ENCODE assay signal across 18 cellular contexts in the genomic region with DNA sequence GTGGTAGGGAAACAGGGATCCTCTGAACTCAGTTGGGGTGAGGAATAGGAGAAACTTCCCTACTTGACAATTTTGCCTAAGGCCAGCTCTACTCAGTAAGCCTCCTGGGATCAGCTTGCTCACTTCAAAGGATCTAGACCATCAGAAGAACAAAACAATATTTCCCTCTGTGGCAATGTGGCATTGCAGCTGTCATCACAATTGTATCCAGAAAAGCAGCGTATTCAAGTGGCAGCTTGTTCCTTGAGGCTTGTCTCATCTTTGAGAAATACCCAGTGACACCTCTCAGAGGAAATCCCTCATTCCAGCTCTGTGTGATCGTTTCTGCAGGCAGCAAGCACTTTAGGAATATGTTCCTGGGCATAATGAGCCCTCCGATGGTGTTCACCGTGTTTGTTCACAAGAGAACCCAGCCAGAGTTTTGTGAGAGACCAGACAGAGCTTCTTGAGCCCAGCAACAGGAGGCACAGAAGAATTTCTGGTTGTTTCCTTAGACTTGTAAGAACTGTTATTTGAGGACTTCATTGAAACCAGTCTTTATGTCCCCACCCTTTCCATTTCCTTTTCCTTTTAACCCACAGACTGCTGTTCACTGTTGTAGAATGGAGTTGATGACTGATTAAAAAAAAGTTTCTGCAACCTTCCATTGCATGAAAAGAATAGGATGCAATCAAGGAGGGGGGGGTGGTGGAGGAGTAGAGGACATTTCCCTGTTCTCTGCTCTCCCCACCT.
A peak's percentile ranks its signal among the peaks of the same experiment; 100 is the strongest.
DNase-seq lines count a peak whose midpoint lies in the region; ATAC-seq, FAIRE-seq and TF ChIP-seq lines count a peak whose summit lies in the region.
"Had no signal": no experiment of that assay in that cellular context is flagged by ENCODE, and none has a peak within 500 bp of the region (broad histone marks: within the 10 kb centered on the region; RNA-seq: fewer than 3 reads in every experiment).

No MANE protein-coding gene starts in this region.

- no peak overlapping the region for H3K4me2 ChIP-seq in mammary epithelial cell (ENCODE audit: insufficient read depth, low read depth, low read length)
- H3K4me2 ChIP-seq in keratinocyte (ENCODE audit: control insufficient read depth, extremely low read depth, insufficient read depth, low read depth, low read length) = no peak overlapping the region
- H3K4me2 ChIP-seq: GM23338 had no signal

- no peak for TF ChIP-seq POLR2A in breast epithelium (IDR thresholded peaks at IDR 0.05)

- no peak overlapping the region for H3K4me3 Mint-ChIP-seq in chondrocyte (ENCODE audit: unreplicated experiment)
- H3K4me3 Mint-ChIP-seq: CD14-positive monocyte, GM23338 had no signal

- H3K4me3 ChIP-seq in mammary epithelial cell (replicated peaks in 1 of 3; ENCODE audit: insufficient read depth in 1 of 3, low read depth in 2 of 3, low read length in 3 of 3) (no peak overlapping the region), breast epithelium (no peak overlapping the region), keratinocyte (ENCODE audit: control insufficient read depth in 2 of 3, extremely low read depth in 1 of 3, insufficient read depth in 2 of 3, low read depth in 1 of 3, low read length in 3 of 3) (no peak overlapping the region)
- H3K4me3 ChIP-seq: GM23338 had no signal

- H3K27me3 ChIP-seq in mammary epithelial cell (ENCODE audit: insufficient read depth, low read length) (no peaks in the 10 kb centered on the region), breast epithelium (no peaks in the 10 kb centered on the region), keratinocyte (ENCODE audit: control insufficient read depth, extremely low read depth, insufficient read depth, low read length) (peaks cover 3% of the 10 kb centered on the region)

- TF ChIP-seq CTCF in mammary epithelial cell (conservative IDR thresholded peaks at IDR 0.05 in 1 of 2, IDR thresholded peaks at IDR 0.05 in 1 of 2; ENCODE audit: extremely low read depth in 1 of 2, insufficient read depth in 1 of 2, low read depth in 1 of 2, low read length in 2 of 2) (no peak), breast epithelium (IDR thresholded peaks at IDR 0.05) (no peak), chondrocyte (IDR thresholded peaks at IDR 0.05) (no peak), keratinocyte (optimal IDR thresholded peaks at IDR 0.05 in 1 of 3, IDR thresholded peaks at IDR 0.05 in 1 of 3, conservative IDR thresholded peaks at IDR 0.05 in 1 of 3; ENCODE audit: extremely low read depth in 1 of 3, insufficient read depth in 2 of 3, low read length in 3 of 3) (no peak), GM13977 (IDR thresholded peaks at IDR 0.05; ENCODE audit: extremely low read depth, insufficient read depth, missing control alignments) (no peak)

- FAIRE-seq in keratinocyte (lab: Jason Lieb, UNC) = peak; percentile 9
- FAIRE-seq: A204.1 had no signal

- CTCF ChIA-PET in mammary epithelial cell (lab: Charles Lee; ENCODE audit: low non-redundant PET) = no interaction called here

- dilution Hi-C loops in mammary epithelial cell (cut with HindIII; ENCODE audit: low sequenced_read_pairs) (no loop called here), keratinocyte (cut with MboI; ENCODE audit: extremely low pct_ligation_motif_present, low sequenced_read_pairs) (no loop called here)

- peak; percentile 53 for DNase-seq in mammary epithelial cell
- no peak for DNase-seq in breast epithelium (ENCODE audit: low spot score in 2 of 2)
- no peak for DNase-seq in chondrocyte (ENCODE audit: low spot score)
- DNase-seq in keratinocyte (ENCODE audit: low read depth, low spot score) = no peak
- DNase-seq in GM13977 (ENCODE audit: low spot score) = no peak
- DNase-seq in NCI-H2171 (lab: John Stamatoyannopoulos, UW) = no peak
- DNase-seq: Calu3, DMS79 treated with DMSO at 0.1 percent for 48 hours, KBM-7, NCI-H1436, NCI-H2029, NCI-H510A, NCI-H82 had no signal

- H3K27me3 Mint-ChIP-seq in chondrocyte (ENCODE audit: low read depth) = no peaks in the 10 kb centered on the region

- WGBS in mammary epithelial cell (ENCODE audit: low coverage, missing lambda C conversion rate) = 41% methylated on average over 4 of the region's 4 CpGs

- in situ Hi-C loops in mammary epithelial cell (cut with MboI; ENCODE audit: low sequenced_read_pairs in 2 of 2) = no loop called here
- in situ Hi-C loops in GM13977 (cut with MboI; ENCODE audit: low pct_unique_long_range_greater_than_20kb, low sequenced_read_pairs, unreplicated experiment) = no loop called here

- no TSS peak for BruUV-seq in mammary epithelial cell (replicated peaks; lab: Mats Ljungman, UMichigan)

- ATAC-seq in HG03354 (IDR thresholded peaks at IDR 0.05; ENCODE audit: poor library complexity, severe bottlenecking, unreplicated experiment) (no peak), HG02623 (IDR thresholded peaks at IDR 0.05; ENCODE audit: unreplicated experiment) (no peak)

- H3K79me2 ChIP-seq in mammary epithelial cell (ENCODE audit: insufficient read depth, low read length) (no peaks in the 10 kb centered on the region), keratinocyte (ENCODE audit: control insufficient read depth, insufficient read depth, low read length) (no peaks in the 10 kb centered on the region)

- no peaks in the 10 kb centered on the region for H3K9me3 Mint-ChIP-seq in chondrocyte (ENCODE audit: low read depth)

- H3K27ac Mint-ChIP-seq in chondrocyte (ENCODE audit: unreplicated experiment) = peak overlapping the region; percentile 9
- H3K27ac Mint-ChIP-seq: GM23338 had no signal

- H3K9ac ChIP-seq in mammary epithelial cell (ENCODE audit: insufficient read depth, low read length) = no peak overlapping the region
- no peak overlapping the region for H3K9ac ChIP-seq in keratinocyte (ENCODE audit: control insufficient read depth, extremely low read depth, insufficient read depth, low read length)

- no peaks in the 10 kb centered on the region for H3K9me1 ChIP-seq in keratinocyte (ENCODE audit: control insufficient read depth, extremely low read depth, insufficient read depth, low read length)

- H3K4me1 Mint-ChIP-seq in chondrocyte (ENCODE audit: low read depth) = peaks cover 42% of the 10 kb centered on the region

- no peaks in the 10 kb centered on the region for H3K36me3 Mint-ChIP-seq in chondrocyte (ENCODE audit: low read depth)

- no peak overlapping the region for H3K27ac ChIP-seq in mammary epithelial cell (ENCODE audit: insufficient read depth, low read depth, low read length)
- H3K27ac ChIP-seq in breast epithelium = no peak overlapping the region
- H3K27ac ChIP-seq in keratinocyte (ENCODE audit: control insufficient read depth, insufficient read depth, low read length) = no peak overlapping the region

- intact Hi-C loops in mammary epithelial cell (cut with micrococcal nuclease) (no loop called here), breast epithelium (cut with DNase I; ENCODE audit: low total_unique reads) (no loop called here)

- H3K4me1 ChIP-seq in mammary epithelial cell (ENCODE audit: insufficient read depth, low read length) = peaks cover 4% of the 10 kb centered on the region
- no peaks in the 10 kb centered on the region for H3K4me1 ChIP-seq in breast epithelium
- no peaks in the 10 kb centered on the region for H3K4me1 ChIP-seq in keratinocyte (ENCODE audit: control insufficient read depth, extremely low read depth, insufficient read depth, low read length)

- H2AFZ ChIP-seq in mammary epithelial cell (ENCODE audit: low read depth, low read length) = no peak overlapping the region
- no peak overlapping the region for H2AFZ ChIP-seq in keratinocyte (ENCODE audit: control insufficient read depth, low read length)

- H4K20me1 ChIP-seq in mammary epithelial cell (ENCODE audit: insufficient read depth, low read length) (no peaks in the 10 kb centered on the region), keratinocyte (ENCODE audit: control insufficient read depth, extremely low read depth, insufficient read depth, low read length) (no peaks in the 10 kb centered on the region)

- H3K9me3 ChIP-seq in mammary epithelial cell (replicated peaks; ENCODE audit: insufficient read depth, low read length) (no peaks in the 10 kb centered on the region), breast epithelium (no peaks in the 10 kb centered on the region), keratinocyte (ENCODE audit: control insufficient read depth, low read depth, low read length) (no peaks in the 10 kb centered on the region)

- no peaks in the 10 kb centered on the region for H3K36me3 ChIP-seq in mammary epithelial cell (ENCODE audit: insufficient read depth, low read length)
- H3K36me3 ChIP-seq in breast epithelium = no peaks in the 10 kb centered on the region
- no peaks in the 10 kb centered on the region for H3K36me3 ChIP-seq in keratinocyte (ENCODE audit: control insufficient read depth in 2 of 2, extremely low read depth in 1 of 2, insufficient read depth in 2 of 2, low read length in 2 of 2)
